8 cellular contexts compared by ENCODE assay signal in genomic region chr4:41216294-41217019, GRCh38. TPM values are rescaled to one million over a fixed set of nuclear protein-coding genes. Genes with fewer than 3 reads are reported as not detected.
DNase-seq lines count a peak whose midpoint lies in the region; ATAC-seq and TF ChIP-seq lines count a peak whose summit lies in the region.

No MANE protein-coding gene starts in this region.

- no peaks in the 10 kb centered on the region for H3K36me3 Mint-ChIP-seq in dendritic cell treated with granulocyte-macrophage colony-stimulating factor and Interleukin-4, amounts not matched to agents 40 ng/mL and 50 ng/mL, for 4 days (ENCODE audit: low read depth)

- peak overlapping the region; percentile 78 for H3K4me3 Mint-ChIP-seq in dendritic cell treated with granulocyte-macrophage colony-stimulating factor and Interleukin-4, amounts not matched to agents 40 ng/mL and 50 ng/mL, for 4 days

- no peaks in the 10 kb centered on the region for H3K36me3 ChIP-seq in WERI-Rb-1
- no peaks in the 10 kb centered on the region for H3K36me3 ChIP-seq in lower lobe of right lung

- TF ChIP-seq CTCF in WERI-Rb-1 (IDR thresholded peaks at IDR 0.05; ENCODE audit: low read depth, low read length) (peak; percentile 47), lower lobe of right lung (IDR thresholded peaks at IDR 0.05) (peak; percentile 19)

- intact Hi-C loops in dendritic cell treated with granulocyte-macrophage colony-stimulating factor and Interleukin-4, amounts not matched to agents 40 ng/mL and 50 ng/mL, for 4 days (cut with micrococcal nuclease): no loop called here
- intact Hi-C loops in lower lobe of right lung (cut with DNase I): loop anchor here (5.0 to 10.0 kb wide), 2 partner anchors 234 to 292 kb away; no protein-coding TSS in a partner anchor

- H3K27ac Mint-ChIP-seq in dendritic cell treated with granulocyte-macrophage colony-stimulating factor and Interleukin-4, amounts not matched to agents 40 ng/mL and 50 ng/mL, for 4 days: peak overlapping the region; percentile 66

- H3K27me3 ChIP-seq in WERI-Rb-1 (ENCODE audit: insufficient read depth, low read depth, severe bottlenecking) (no peaks in the 10 kb centered on the region), lower lobe of right lung (ENCODE audit: low read depth) (no peaks in the 10 kb centered on the region)

- H3K4me3 ChIP-seq in WERI-Rb-1 (ENCODE audit: low read depth, low read length) (peak overlapping the region; percentile 77), lower lobe of right lung (peak overlapping the region; percentile 59)

- H3K4me1 ChIP-seq in lower lobe of right lung: peaks cover 31% of the 10 kb centered on the region

- H3K4me1 Mint-ChIP-seq in dendritic cell treated with granulocyte-macrophage colony-stimulating factor and Interleukin-4, amounts not matched to agents 40 ng/mL and 50 ng/mL, for 4 days (ENCODE audit: low read depth): peaks cover 40% of the 10 kb centered on the region

- H3K9me3 Mint-ChIP-seq in dendritic cell treated with granulocyte-macrophage colony-stimulating factor and Interleukin-4, amounts not matched to agents 40 ng/mL and 50 ng/mL, for 4 days: no peaks in the 10 kb centered on the region

- H3K9me3 ChIP-seq in WERI-Rb-1 (ENCODE audit: severe bottlenecking) (no peaks in the 10 kb centered on the region), lower lobe of right lung (no peaks in the 10 kb centered on the region)

- DNase-seq in NOMO-1 (lab: John Stamatoyannopoulos, UW; ENCODE audit: unreplicated experiment in 2 of 2): peak; percentile 18 to 28
- DNase-seq in NOMO-1 treated with DMSO at 0.1 percent for 48 hours (lab: John Stamatoyannopoulos, UW; ENCODE audit: unreplicated experiment): no peak
- peak; percentile 69 for DNase-seq in NCI-H1694 treated with DMSO at 0.1 percent for 48 hours (lab: John Stamatoyannopoulos, UW)
- DNase-seq in WERI-Rb-1: peak; percentile 94
- peak; percentile 89 for DNase-seq in lower lobe of right lung
- peak; percentile 34 to 56 for DNase-seq in stimulated activated CD8-positive, alpha-beta memory T cell treated with anti-CD3 and anti-CD28 coated beads, Interleukin-15, amount 100 ng/mL, for 48 hours (ENCODE audit: low read depth in 2 of 2)

- H3K27me3 Mint-ChIP-seq in dendritic cell treated with granulocyte-macrophage colony-stimulating factor and Interleukin-4, amounts not matched to agents 40 ng/mL and 50 ng/mL, for 4 days: peaks cover 74% of the 10 kb centered on the region

- peak overlapping the region; percentile 88 for H3K27ac ChIP-seq in WERI-Rb-1
- peak overlapping the region; percentile 86 for H3K27ac ChIP-seq in lower lobe of right lung

- peak; percentile 40 for ATAC-seq in HG02840 (IDR thresholded peaks at IDR 0.05; ENCODE audit: low FRiP score, unreplicated experiment)
- peak; percentile 73 to 74 for ATAC-seq in lower lobe of right lung

RNA-seq across cellular contexts. Expression of gene APBB2, which starts 2.1 kb away (rescaled TPM):
- total RNA-seq in lower lobe of right lung: 59.3 TPM

RNA-seq across cellular contexts. Expression of gene UCHL1, which starts 40.3 kb away (rescaled TPM):
- 8.4 TPM for total RNA-seq in lower lobe of right lung
